In the genomic region with DNA sequence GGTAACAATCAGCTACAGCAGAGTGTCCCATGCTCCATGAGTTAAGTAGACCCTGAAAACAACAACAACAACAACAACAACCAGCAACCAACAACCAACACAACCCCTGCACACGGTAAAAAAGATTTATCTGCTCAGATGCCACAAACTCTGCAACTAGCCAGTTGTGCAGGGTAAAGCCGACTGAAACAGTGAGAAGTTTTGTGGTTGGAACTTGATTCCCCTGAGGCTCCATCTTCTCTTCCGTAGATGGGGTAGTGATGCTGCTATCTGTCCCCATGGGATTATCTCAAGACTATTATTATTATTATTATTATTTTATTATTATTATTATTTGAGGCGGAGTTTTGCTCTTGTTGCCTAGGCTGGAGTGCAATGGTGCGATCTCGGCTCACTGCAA, we compare ENCODE assay signal across 10 cellular contexts. TPM values are rescaled to one million over a fixed set of nuclear protein-coding genes. Genes with fewer than 3 reads are reported as not detected.
DNase-seq lines count a peak whose midpoint lies in the region; ATAC-seq and TF ChIP-seq lines count a peak whose summit lies in the region.
"Had no signal": no experiment of that assay in that cellular context is flagged by ENCODE, and none has a peak within 500 bp of the region (broad histone marks: within the 10 kb centered on the region; RNA-seq: fewer than 3 reads in every experiment).

No MANE protein-coding gene starts in this region.

- TF ChIP-seq EP300 in neural cell (conservative IDR thresholded peaks at IDR 0.05; ENCODE audit: poor library complexity, severe bottlenecking) = no peak

- peak overlapping the region; percentile 39 for H3K4me3 ChIP-seq in neural cell (ENCODE audit: low read length)

- H3K27me3 Mint-ChIP-seq in endothelial cell (ENCODE audit: unreplicated experiment) = no peaks in the 10 kb centered on the region

- peaks cover 21% of the 10 kb centered on the region for H3K4me1 Mint-ChIP-seq in endothelial cell (ENCODE audit: unreplicated experiment)

- TF ChIP-seq CTCF in neural cell (IDR thresholded peaks at IDR 0.05; ENCODE audit: poor library complexity, severe bottlenecking) = no peak
- TF ChIP-seq CTCF in endothelial cell (IDR thresholded peaks at IDR 0.05; ENCODE audit: unreplicated experiment) = no peak

- no peaks in the 10 kb centered on the region for H3K9me3 Mint-ChIP-seq in endothelial cell (ENCODE audit: unreplicated experiment)

- no peaks in the 10 kb centered on the region for H4K20me1 ChIP-seq in neural cell (ENCODE audit: insufficient read depth)

- no peaks in the 10 kb centered on the region for H3K27me3 ChIP-seq in neural cell (ENCODE audit: insufficient read depth, low read depth, low read length)

- no peaks in the 10 kb centered on the region for H3F3A ChIP-seq in neural cell (ENCODE audit: insufficient read depth, low read length, poor library complexity, severe bottlenecking)

- no peaks in the 10 kb centered on the region for H3K36me3 ChIP-seq in neural cell (ENCODE audit: insufficient read depth, low read length)

- H3K9ac ChIP-seq in neural cell (ENCODE audit: low read length) = peak overlapping the region; percentile 57

- H3K27ac Mint-ChIP-seq in endothelial cell (ENCODE audit: unreplicated experiment) = no peak overlapping the region

- peak; percentile 49 for ATAC-seq in GM19023 (IDR thresholded peaks at IDR 0.05; ENCODE audit: unreplicated experiment)
- peak; percentile 64 for ATAC-seq in GM21825 (IDR thresholded peaks at IDR 0.05; ENCODE audit: unreplicated experiment)
- peak; percentile 49 for ATAC-seq in HG03342 (IDR thresholded peaks at IDR 0.05; ENCODE audit: unreplicated experiment)
- no peak for ATAC-seq in left colon

- H3K9me2 ChIP-seq in neural cell (ENCODE audit: insufficient read depth, low read length) = no peaks in the 10 kb centered on the region

- DNase-seq in endothelial cell (ENCODE audit: low spot score) (no peak), left colon (no peak), dermis blood vessel endothelial cell (no peak), NCI-H128 (lab: John Stamatoyannopoulos, UW; ENCODE audit: unreplicated experiment) (no peak)
- DNase-seq: NCI-H69; stimulated activated CD4-positive, alpha-beta T cell treated with anti-CD3 and anti-CD28 coated beads, Interleukin-2, amount 100 ng/mL, for 24 hours had no signal

- no peak overlapping the region for H3K4me3 Mint-ChIP-seq in endothelial cell (ENCODE audit: unreplicated experiment)

- TF ChIP-seq RAD21 in neural cell (conservative IDR thresholded peaks at IDR 0.05) = no peak

- no peaks in the 10 kb centered on the region for H3K9me3 ChIP-seq in neural cell (ENCODE audit: low read length)

- H3K79me2 ChIP-seq in neural cell (replicated peaks; ENCODE audit: insufficient read depth, low read length) = no peaks in the 10 kb centered on the region

- H3K27ac ChIP-seq in neural cell (ENCODE audit: low read length) = peak overlapping the region; percentile 84

- intact Hi-C loops in left colon (cut with DNase I, micrococcal nuclease) = no loop called here

- peak overlapping the region; percentile 59 for H3K4me2 ChIP-seq in neural cell (ENCODE audit: low read length)

- H3K36me3 Mint-ChIP-seq in endothelial cell (ENCODE audit: low read depth, unreplicated experiment) = no peaks in the 10 kb centered on the region

- H2AFZ ChIP-seq in neural cell (ENCODE audit: low read depth, low read length) = peak overlapping the region; percentile 36

TF ChIP-seq in neural cell, 6 proteins besides CTCF, POLR2A, EP300 and RAD21:
- no peak for TF ChIP-seq REST (IDR thresholded peaks at IDR 0.05; ENCODE audit: borderline replicate concordance)
- TF ChIP-seq POLR2AphosphoS5 (IDR thresholded peaks at IDR 0.05) = no peak
- no peak for TF ChIP-seq TAF1 (IDR thresholded peaks at IDR 0.05; ENCODE audit: low read depth)
- TF ChIP-seq MXI1 (conservative IDR thresholded peaks at IDR 0.05; ENCODE audit: poor library complexity, severe bottlenecking) = no peak
- TF ChIP-seq SMC3 (conservative IDR thresholded peaks at IDR 0.05; ENCODE audit: poor library complexity) = no peak
- TF ChIP-seq EZH2 (IDR thresholded peaks at IDR 0.05; ENCODE audit: borderline replicate concordance, insufficient read depth, low read length, poor library complexity, severe bottlenecking) = no peak

RNA-seq across cellular contexts. Expression of gene RAPGEF2, which starts 50.6 kb away (rescaled TPM):
- polyA plus RNA-seq in neural cell = 134 and 145 TPM in 2 replicates
- 528 and 617 TPM in 2 replicates for polyA minus RNA-seq in neural cell
- total RNA-seq in endothelial cell (ENCODE audit: unreplicated experiment) = 108 TPM
- 10 to 100 TPM; 42.6 to 73.1 TPM for total RNA-seq in left colon
- 91.4 and 101 TPM in 2 replicates for total RNA-seq in dermis blood vessel endothelial cell
